In the genomic region with DNA sequence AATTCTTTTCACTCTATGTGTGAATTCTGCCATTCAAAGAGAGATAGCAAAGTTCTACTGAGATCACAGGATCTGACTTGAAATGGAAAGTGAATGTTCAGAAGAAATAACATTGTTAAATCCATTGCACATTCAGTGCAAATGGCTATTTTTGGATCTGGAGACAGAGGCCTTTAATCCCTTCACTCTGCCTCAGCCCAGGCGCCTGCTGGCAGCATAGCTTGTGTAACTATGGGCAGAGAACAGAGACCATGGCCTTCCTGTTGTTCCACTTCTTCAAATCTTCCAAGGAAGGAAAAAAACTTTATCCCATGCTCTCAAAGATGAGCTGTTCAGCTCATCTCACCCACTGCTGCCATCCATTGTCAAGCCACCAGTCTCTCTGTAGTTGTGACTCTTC, we compare ENCODE assay signal across 14 cellular contexts.
DNase-seq lines count a peak whose midpoint lies in the region; ATAC-seq and TF ChIP-seq lines count a peak whose summit lies in the region.
"Had no signal": no experiment of that assay in that cellular context is flagged by ENCODE, and none has a peak within 500 bp of the region (broad histone marks: within the 10 kb centered on the region; RNA-seq: fewer than 3 reads in every experiment).

No MANE protein-coding gene starts in this region.

- H3K9me3 ChIP-seq in esophagus muscularis mucosa (no peaks in the 10 kb centered on the region), aorta (ENCODE audit: control insufficient read depth, low read length) (no peaks in the 10 kb centered on the region), Karpas-422 (ENCODE audit: low read length) (no peaks in the 10 kb centered on the region)

- no peaks in the 10 kb centered on the region for H3K9me2 ChIP-seq in Karpas-422 (replicated peaks; ENCODE audit: insufficient read depth, low read length)

- intact Hi-C loops in esophagus muscularis mucosa (cut with DNase I) (no loop called here), left ventricle myocardium superior (cut with micrococcal nuclease) (no loop called here), aorta (cut with DNase I) (no loop called here)

- no peak overlapping the region for H2AFZ ChIP-seq in Karpas-422 (ENCODE audit: low read length)

- H3K4me1 ChIP-seq in esophagus muscularis mucosa (peaks cover 7 to 54% (median 40%) of the 10 kb centered on the region in 4 donors), aorta (ENCODE audit: control insufficient read depth in 1 of 2, insufficient read depth in 2 of 2, low read length in 2 of 2) (peaks cover 6 to 11% of the 10 kb centered on the region in 2 donors), Karpas-422 (ENCODE audit: low read length) (no peaks in the 10 kb centered on the region)

- H3K27me3 ChIP-seq in esophagus muscularis mucosa (no peaks in the 10 kb centered on the region), aorta (ENCODE audit: control insufficient read depth in 1 of 2, insufficient read depth in 2 of 2, low read length in 1 of 2) (no peaks in the 10 kb centered on the region), Karpas-422 (ENCODE audit: low read length) (no peaks in the 10 kb centered on the region)

- no peak for TF ChIP-seq CTCF in esophagus muscularis mucosa (IDR thresholded peaks at IDR 0.05)

- H3K36me3 ChIP-seq in esophagus muscularis mucosa (no peaks in the 10 kb centered on the region), aorta (ENCODE audit: control insufficient read depth in 1 of 2, insufficient read depth in 2 of 2, low read length in 1 of 2) (no peaks in the 10 kb centered on the region), Karpas-422 (ENCODE audit: insufficient read depth, low read length) (no peaks in the 10 kb centered on the region)

- no peak overlapping the region for H3K9ac ChIP-seq in Karpas-422 (ENCODE audit: low read length)

- no peak for TF ChIP-seq EP300 in esophagus muscularis mucosa (IDR thresholded peaks at IDR 0.05)

- no peak overlapping the region for H3K4me2 ChIP-seq in Karpas-422 (ENCODE audit: low read depth, low read length, poor library complexity, severe bottlenecking)

- WGBS in esophagus muscularis mucosa = 14% methylated on average over 1 of the region's 1 CpG
- WGBS in aorta, 2 donors = 0 to 13% methylated on average over 1 of the region's 1 CpG

- H3K4me3 ChIP-seq in esophagus muscularis mucosa (no peak overlapping the region), aorta (ENCODE audit: low read length in 2 of 2) (no peak overlapping the region), Karpas-422 (ENCODE audit: low read length) (no peak overlapping the region)

- no peaks in the 10 kb centered on the region for H4K20me1 ChIP-seq in Karpas-422 (ENCODE audit: insufficient read depth, low read depth, low read length)

- DNase-seq in DMS 273 (lab: John Stamatoyannopoulos, UW; ENCODE audit: unreplicated experiment) (peak; percentile 28), DMS 273 treated with DMSO at 0.1 percent for 48 hours (lab: John Stamatoyannopoulos, UW) (no peak), esophagus muscularis mucosa (ENCODE audit: extremely low spot score) (no peak), left ventricle myocardium superior (peak; percentile 39), aorta (peak in 1 of 2 donors; percentile 39), NCI-H2227 treated with DMSO at 0.1 percent for 48 hours (lab: John Stamatoyannopoulos, UW) (no peak), Karpas-422 (no peak)
- DNase-seq: CD8-positive, alpha-beta T cell; NCI-H1417 treated with DMSO at 0.1 percent for 48 hours; NCI-H2029 treated with DMSO at 0.1 percent for 48 hours; NCI-H510A treated with DMSO at 0.1 percent for 48 hours; OCI-M1 had no signal

- no peak for TF ChIP-seq POLR2A in esophagus muscularis mucosa (IDR thresholded peaks at IDR 0.05; ENCODE audit: low read depth)

- no peaks in the 10 kb centered on the region for H3K79me2 ChIP-seq in Karpas-422 (ENCODE audit: low read length)

- peak; percentile 68 for ATAC-seq in left ventricle myocardium superior
- peak; percentile 50 for ATAC-seq in aorta (ENCODE audit: low FRiP score)
- ATAC-seq in GM19467 (IDR thresholded peaks at IDR 0.05; ENCODE audit: unreplicated experiment) = no peak
- ATAC-seq: CD8-positive, alpha-beta T cell had no signal

- H3K27ac ChIP-seq in esophagus muscularis mucosa (replicated peaks in 1 of 4) = peak overlapping the region; percentile 70 to 77 (median 74)
- peak overlapping the region in 1 of 2 donors; percentile 64 for H3K27ac ChIP-seq in aorta (ENCODE audit: low read depth in 1 of 2, low read length in 2 of 2)
- no peak overlapping the region for H3K27ac ChIP-seq in Karpas-422 (ENCODE audit: low read length)
- H3K27ac ChIP-seq: 22Rv1 had no signal

Comparison
In these comparisons a context has a peak if more than half of its experiments do, and no peak if none do; other contexts are left out.
1. DNase-seq: peak in DMS 273 (single experiment) and left ventricle myocardium superior (single experiment); none in DMS 273 treated with DMSO at 0.1 percent for 48 hours (single experiment), esophagus muscularis mucosa (single experiment), NCI-H2227 treated with DMSO at 0.1 percent for 48 hours (single experiment) and Karpas-422 (single experiment).